ENCODE assay signal across 8 cellular contexts in the genomic region with DNA sequence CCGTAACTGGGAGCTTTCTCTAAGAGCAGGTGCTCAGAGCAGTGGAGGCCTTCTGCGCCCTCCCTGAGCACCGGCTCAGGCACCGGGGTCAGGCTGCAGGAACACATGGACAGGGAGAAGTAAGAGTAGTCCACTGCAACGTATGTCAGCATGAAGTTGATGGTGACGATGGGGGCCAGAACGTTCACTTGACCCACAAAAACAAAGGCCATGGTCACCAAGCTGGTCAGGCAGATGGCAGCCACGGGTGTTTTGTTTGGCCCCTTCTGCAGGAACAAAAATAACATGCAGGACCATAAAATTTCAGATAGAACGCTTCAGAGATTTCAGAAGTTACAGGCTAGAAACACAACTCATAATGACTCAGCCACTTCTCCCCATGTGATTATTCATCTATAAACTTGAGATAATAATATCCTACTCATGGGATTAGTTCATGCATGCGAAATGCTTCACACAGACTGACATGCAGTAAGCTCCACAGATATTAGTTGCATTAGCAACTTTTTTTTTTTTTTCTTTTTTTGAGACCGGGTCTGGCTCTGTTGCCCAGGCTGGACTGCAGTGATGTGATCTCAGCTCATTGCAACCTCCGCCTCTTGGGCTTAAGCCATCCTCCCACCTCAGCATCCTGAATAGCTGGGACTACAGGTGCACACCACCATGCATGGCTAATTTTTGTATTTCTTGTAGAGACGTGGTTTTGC. TPM values are rescaled to one million over a fixed set of nuclear protein-coding genes. Genes with fewer than 3 reads are reported as not detected.
DNase-seq lines count a peak whose midpoint lies in the region; ATAC-seq and TF ChIP-seq lines count a peak whose summit lies in the region.

No MANE protein-coding gene starts in this region.

- peaks cover 7% of the 10 kb centered on the region for H3K9me3 Mint-ChIP-seq in nephron progenitor cell

- H3K27ac Mint-ChIP-seq in nephron progenitor cell = no peak overlapping the region

- DNase-seq in CD1c-positive myeloid dendritic cell (ENCODE audit: extremely low spot score) = peak; percentile 30
- peak; percentile 88 for DNase-seq in M059J (ENCODE audit: low read depth)
- peak; percentile 83 for DNase-seq in fibroblast of pulmonary artery (ENCODE audit: low read depth)
- no peak for DNase-seq in NCI-H1105 (lab: John Stamatoyannopoulos, UW)
- no peak for DNase-seq in NCI-H1417 (lab: John Stamatoyannopoulos, UW)
- DNase-seq in inferior parietal cortex (ENCODE audit: extremely low spot score) = no peak
- no peak for DNase-seq in nephron progenitor cell

- H3K4me3 ChIP-seq in fibroblast of pulmonary artery (replicated peaks; ENCODE audit: low read depth, low read length) = no peak overlapping the region

- no peak overlapping the region for H3K4me3 Mint-ChIP-seq in nephron progenitor cell

- H3K4me1 Mint-ChIP-seq in nephron progenitor cell = peaks cover 19% of the 10 kb centered on the region

- peaks cover 7% of the 10 kb centered on the region for H3K36me3 Mint-ChIP-seq in nephron progenitor cell (ENCODE audit: low read depth)

- peak; percentile 46 for ATAC-seq in GM21367 (IDR thresholded peaks at IDR 0.05; ENCODE audit: unreplicated experiment)

- TF ChIP-seq CTCF in fibroblast of pulmonary artery (IDR thresholded peaks at IDR 0.05; ENCODE audit: low read length, missing control alignments) (no peak), nephron progenitor cell (IDR thresholded peaks at IDR 0.05) (no peak)

- H3K27me3 Mint-ChIP-seq in nephron progenitor cell (ENCODE audit: low read depth, poor library complexity) = peaks cover 4% of the 10 kb centered on the region

RNA-seq across cellular contexts. Expression of a gene that starts 52.2 kb away (rescaled TPM):
- 59.7 and 139 TPM in 2 replicates for total RNA-seq in M059J (2014; rRNA removed; shearing (Covaris generic))

Comparison
In these comparisons a context has a peak if more than half of its experiments do, and no peak if none do; other contexts are left out.
1. DNase-seq: peak in CD1c-positive myeloid dendritic cell (single experiment), M059J (single experiment) and fibroblast of pulmonary artery (single experiment); none in NCI-H1105 (single experiment), NCI-H1417 (0 of 3), inferior parietal cortex (single experiment) and nephron progenitor cell (single experiment).